8 cellular contexts compared by ENCODE assay signal in the genomic region with DNA sequence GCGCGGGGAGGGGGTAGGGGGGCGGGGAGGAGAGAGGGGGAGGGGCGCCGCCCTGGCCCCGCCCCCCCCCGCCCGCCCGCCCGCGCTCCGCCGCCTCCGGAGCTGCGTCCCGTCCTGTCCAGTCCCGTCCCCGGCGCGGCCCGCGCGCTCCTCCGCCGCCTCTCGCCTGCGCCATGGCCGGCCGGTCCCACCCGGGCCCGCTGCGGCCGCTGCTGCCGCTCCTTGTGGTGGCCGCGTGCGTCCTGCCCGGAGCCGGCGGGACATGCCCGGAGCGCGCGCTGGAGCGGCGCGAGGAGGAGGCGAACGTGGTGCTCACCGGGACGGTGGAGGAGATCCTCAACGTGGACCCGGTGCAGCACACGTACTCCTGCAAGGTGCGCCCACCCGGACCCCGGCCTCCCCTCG. TPM values are rescaled to one million over a fixed set of nuclear protein-coding genes. Genes with fewer than 3 reads are reported as not detected.
DNase-seq lines count a peak whose midpoint lies in the region; ATAC-seq lines count a peak whose summit lies in the region.

A gene (plus strand): TSS at position 121 of the 405 bp plus-strand sequence. CDS start 53 bp downstream, at position 174.

- H3K27ac ChIP-seq in SJCRH30 (no peak within 1 kb of the TSS), epithelial cell of prostate (peak within 1 kb of the TSS; percentile 95)
- peak within 1 kb of the TSS; percentile 27 for H3K27ac ChIP-seq in naive thymus-derived CD4-positive, alpha-beta T cell (ENCODE audit: low read depth, low read length)

- H3K9me3 ChIP-seq in SJCRH30 (replicated peaks): no peaks in the 10 kb centered on the region
- H3K9me3 ChIP-seq in naive thymus-derived CD4-positive, alpha-beta T cell (ENCODE audit: control insufficient read depth in 2 of 3, low read length in 3 of 3): no peaks in the 10 kb centered on the region

- peak within 1 kb of the TSS; percentile 48 to 80 (median 68) for H3K4me3 Mint-ChIP-seq in naive thymus-derived CD4-positive, alpha-beta T cell

- H3K27ac Mint-ChIP-seq in naive thymus-derived CD4-positive, alpha-beta T cell: peak within 1 kb of the TSS in 4 of 9 donors; percentile 40 to 65 (median 55)

- CTCF ChIA-PET in naive thymus-derived CD4-positive, alpha-beta T cell (lab: Charles Lee): interaction anchor here (0.7 to 2.0 kb wide), 3 partner anchors 20 to 43 kb away, joined by 3 to 6 read pairs (median 3); a partner anchor contains a TSS

- no peaks in the 10 kb centered on the region for H3K27me3 ChIP-seq in SJCRH30
- no peaks in the 10 kb centered on the region for H3K27me3 ChIP-seq in naive thymus-derived CD4-positive, alpha-beta T cell (ENCODE audit: control insufficient read depth in 2 of 2, insufficient read depth in 2 of 2, low read length in 2 of 2)

- H3K4me3 ChIP-seq in SJCRH30: peak within 1 kb of the TSS; percentile 65
- peak within 1 kb of the TSS; percentile 11 for H3K4me3 ChIP-seq in naive thymus-derived CD4-positive, alpha-beta T cell (ENCODE audit: low read length)

- peaks cover 6 to 19% (median 12%) of the 10 kb centered on the region in 7 donors for H3K4me1 Mint-ChIP-seq in naive thymus-derived CD4-positive, alpha-beta T cell

- DNase-seq in activated CD8-positive, alpha-beta memory T cell treated with anti-CD3 and anti-CD28 coated beads for 24 hours: peak; percentile 81
- no peak for DNase-seq in activated CD8-positive, alpha-beta memory T cell treated with anti-CD3 and anti-CD28 coated beads, Interleukin-2, amount 50 U/mL, for 48 hours
- DNase-seq in SJCRH30: no peak
- no peak for DNase-seq in epithelial cell of prostate (ENCODE audit: low read depth, low spot score)
- DNase-seq in naive thymus-derived CD4-positive, alpha-beta T cell: peak in 5 of 9 donors; percentile 14 to 64 (median 33)
- DNase-seq in GDM1 (lab: John Stamatoyannopoulos, UW): no peak
- no peak for DNase-seq in stimulated activated CD4-positive, alpha-beta T cell treated with anti-CD3 and anti-CD28 coated beads, Interleukin-1b, Interleukin-23, amount 100 ng/mL, for 48 hours

- intact Hi-C loops in naive thymus-derived CD4-positive, alpha-beta T cell (cut with micrococcal nuclease): loop anchor here (1.0 to 10.0 kb wide), 10 partner anchors 13 to 355 kb away; a partner anchor contains a TSS

- POLR2A ChIA-PET in naive thymus-derived CD4-positive, alpha-beta T cell (lab: Charles Lee): interaction anchor here (0.7 to 1.0 kb wide), 2 partner anchors 232 to 355 kb away, joined by 3 read pairs; a partner anchor contains a TSS

- H3K4me1 ChIP-seq in SJCRH30: peaks cover 12% of the 10 kb centered on the region; the same call in 1 of the 2 replicates
- peaks cover 0 to 6% of the 10 kb centered on the region in 2 donors for H3K4me1 ChIP-seq in naive thymus-derived CD4-positive, alpha-beta T cell (ENCODE audit: control insufficient read depth in 2 of 2, insufficient read depth in 2 of 2, low read length in 2 of 2)

- H3K27me3 Mint-ChIP-seq in naive thymus-derived CD4-positive, alpha-beta T cell: peaks cover 0 to 17% (median 0%) of the 10 kb centered on the region in 5 donors

- peak; percentile 28 for ATAC-seq in HG02798 (IDR thresholded peaks at IDR 0.05; ENCODE audit: poor library complexity, unreplicated experiment)
- ATAC-seq in naive thymus-derived CD4-positive, alpha-beta T cell: no peak

- peaks cover 0 to 6% (median 0%) of the 10 kb centered on the region in 5 donors for H3K36me3 Mint-ChIP-seq in naive thymus-derived CD4-positive, alpha-beta T cell

- H3K9me3 Mint-ChIP-seq in naive thymus-derived CD4-positive, alpha-beta T cell: peaks cover 0 to 2% (median 0%) of the 10 kb centered on the region in 11 donors

- H3K36me3 ChIP-seq in SJCRH30: no peaks in the 10 kb centered on the region
- no peaks in the 10 kb centered on the region for H3K36me3 ChIP-seq in naive thymus-derived CD4-positive, alpha-beta T cell (ENCODE audit: control insufficient read depth in 2 of 3, insufficient read depth in 3 of 3, low read length in 3 of 3)

RNA-seq across cellular contexts. Expression of the gene that starts here (rescaled TPM):
- 10.4 and 13.7 TPM in 2 replicates for total RNA-seq in SJCRH30 (2014; rRNA removed; shearing (Covaris generic))
- 10 to 100 TPM in 1 of 5 experiments, 1 to 10 TPM in 4; 1.8 to 10.9 (median 4.9) TPM for total RNA-seq in naive thymus-derived CD4-positive, alpha-beta T cell
- 1 to 10 TPM in 1 of 2 donors, under 1 TPM in 1; 0.19 to 1.2 TPM for polyA plus RNA-seq in naive thymus-derived CD4-positive, alpha-beta T cell

Comparison
In these comparisons a context has a peak if more than half of its experiments do, and no peak if none do; other contexts are left out.
1. DNase-seq: peak in activated CD8-positive, alpha-beta memory T cell treated with anti-CD3 and anti-CD28 coated beads for 24 hours (single experiment) and naive thymus-derived CD4-positive, alpha-beta T cell (5 of 9); none in activated CD8-positive, alpha-beta memory T cell treated with anti-CD3 and anti-CD28 coated beads, Interleukin-2, amount 50 U/mL, for 48 hours (single experiment), SJCRH30 (0 of 2), epithelial cell of prostate (single experiment), GDM1 (single experiment) and stimulated activated CD4-positive, alpha-beta T cell treated with anti-CD3 and anti-CD28 coated beads, Interleukin-1b, Interleukin-23, amount 100 ng/mL, for 48 hours (single experiment).